In the genomic region with DNA sequence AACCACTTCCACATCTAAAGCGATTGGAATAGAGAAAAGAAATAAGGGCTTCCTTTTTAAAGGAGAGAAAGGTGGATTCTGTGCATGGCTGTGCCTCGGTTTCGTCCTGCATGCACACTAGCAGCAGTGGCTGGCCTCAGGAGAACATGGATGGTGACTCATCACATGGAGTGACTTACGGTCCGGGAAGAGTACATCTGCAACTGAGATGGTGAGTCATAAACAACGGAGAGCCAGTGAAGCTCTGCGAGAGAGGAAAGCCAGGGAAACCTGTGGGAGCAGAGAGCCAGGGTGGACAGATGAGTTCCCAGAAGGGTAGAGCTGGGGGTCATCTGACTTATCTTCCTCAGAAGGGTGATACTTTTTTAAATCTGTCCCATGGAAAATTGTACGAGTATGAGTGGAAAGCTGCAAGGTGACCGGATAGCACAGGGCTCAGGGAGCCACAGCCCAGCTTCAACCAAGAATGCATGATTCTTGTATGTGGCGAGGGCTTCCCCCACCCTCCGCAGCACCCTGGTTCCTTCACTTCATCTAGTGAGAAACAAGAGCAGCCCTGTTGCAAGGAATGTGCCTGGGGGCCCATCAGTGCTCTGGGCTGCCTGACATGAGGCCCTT, we compare ENCODE assay signal across 9 cellular contexts.
DNase-seq lines count a peak whose midpoint lies in the region; ATAC-seq and TF ChIP-seq lines count a peak whose summit lies in the region.
"Had no signal": no experiment of that assay in that cellular context is flagged by ENCODE, and none has a peak within 500 bp of the region (broad histone marks: within the 10 kb centered on the region; RNA-seq: fewer than 3 reads in every experiment).

No MANE protein-coding gene starts in this region.

- H3K4me1 Mint-ChIP-seq in H9, result 0 out of 4 replicates have a peak, but pooled peaks cover 0 to 3% of the 10 kb centered on the region in 2 experiments

- no peak overlapping the region for H2BK20ac ChIP-seq in H9 (ENCODE audit: low read depth, low read length, poor library complexity, severe bottlenecking)

- H3K4me3 Mint-ChIP-seq in H9, result no peak overlapping the region

- DNase-seq in DMS53 treated with DMSO at 0.1 percent for 48 hours (lab: John Stamatoyannopoulos, UW; ENCODE audit: unreplicated experiment) (peak; percentile 97), SJSA1 (ENCODE audit: low read depth in 1 of 2, low spot score in 2 of 2) (peak; percentile 85 to 92), foreskin keratinocyte (peak; percentile 83 to 92), sciatic nerve (ENCODE audit: low spot score) (no peak), H9 (no peak), COR-L47 (lab: John Stamatoyannopoulos, UW) (no peak), DMS153 treated with DMSO at 0.1 percent for 48 hours (lab: John Stamatoyannopoulos, UW; ENCODE audit: unreplicated experiment) (no peak)

- H3K18ac ChIP-seq in H9 (ENCODE audit: insufficient read length, low read depth, low read length), result no peak overlapping the region

- peaks cover 3% of the 10 kb centered on the region for H3K23me2 ChIP-seq in H9 (ENCODE audit: insufficient read length, low read depth, low read length, poor library complexity, severe bottlenecking)

- H3K79me1 ChIP-seq in H9 (ENCODE audit: insufficient read depth, low read depth, low read length, poor library complexity, severe bottlenecking), result no peaks in the 10 kb centered on the region

- TF ChIP-seq CTCF in foreskin keratinocyte (conservative IDR thresholded peaks at IDR 0.05), result no peak
- TF ChIP-seq CTCF in H9 (conservative IDR thresholded peaks at IDR 0.05), result no peak

- H3K9me3 Mint-ChIP-seq in H9, result no peaks in the 10 kb centered on the region; a peak in 1 of 5 replicates

- no peak overlapping the region for H3K4me3 ChIP-seq in SJSA1
- H3K4me3 ChIP-seq: GM12878 had no signal

- no peak overlapping the region for H2BK120ac ChIP-seq in H9 (ENCODE audit: low read depth, low read length, poor library complexity, severe bottlenecking)

- H4K20me1 ChIP-seq in H9 (ENCODE audit: control insufficient read depth, insufficient read depth, insufficient read length), result no peaks in the 10 kb centered on the region

- no peak overlapping the region for H2AK5ac ChIP-seq in H9 (ENCODE audit: insufficient read length, low read length)

- H2BK12ac ChIP-seq in H9 (ENCODE audit: insufficient read length, low read depth, low read length), result no peak overlapping the region

- H4K8ac ChIP-seq in H9 (replicated peaks; ENCODE audit: insufficient read length, low read depth, low read length), result no peak overlapping the region

- H3K79me2 ChIP-seq in H9 (ENCODE audit: insufficient read depth, low read length), result no peaks in the 10 kb centered on the region

- no peak overlapping the region for H3K56ac ChIP-seq in H9 (ENCODE audit: insufficient read length, low read depth, low read length)

- H2AFZ ChIP-seq in H9 (ENCODE audit: low read length), result no peak overlapping the region

- intact Hi-C loops in sciatic nerve (cut with DNase I), result no loop called here

- H3K4me1 ChIP-seq in SJSA1 (replicated peaks), result peaks cover 52% of the 10 kb centered on the region
- peaks cover 15% of the 10 kb centered on the region for H3K4me1 ChIP-seq in foreskin keratinocyte
- H3K4me1 ChIP-seq in H9 (ENCODE audit: insufficient read depth, low read length), result no peaks in the 10 kb centered on the region

- peak; percentile 93 for ATAC-seq in foreskin keratinocyte
- peak; percentile 43 for ATAC-seq in sciatic nerve
- ATAC-seq in HG03571 (IDR thresholded peaks at IDR 0.05; ENCODE audit: unreplicated experiment), result no peak
- ATAC-seq: GM12878 had no signal

- H2BK15ac ChIP-seq in H9 (ENCODE audit: low read depth, low read length), result no peak overlapping the region

- H4K91ac ChIP-seq in H9 (ENCODE audit: insufficient read length, low read depth, low read length), result no peak overlapping the region

- H2BK5ac ChIP-seq in H9 (ENCODE audit: insufficient read length, low read length), result no peak overlapping the region

- no peaks in the 10 kb centered on the region for H3K27me3 Mint-ChIP-seq in H9 (ENCODE audit: low read depth)

- H3K23ac ChIP-seq in H9 (ENCODE audit: insufficient read length, low read depth, low read length), result no peak overlapping the region

- H3K14ac ChIP-seq in H9 (ENCODE audit: insufficient read depth, low read length), result no peak overlapping the region

- no peaks in the 10 kb centered on the region; a peak in 1 of 7 replicates for H3K36me3 Mint-ChIP-seq in H9 (ENCODE audit: insufficient read depth in 1 of 3, low read depth in 3 of 3)

- no peak overlapping the region for H3K4ac ChIP-seq in H9 (ENCODE audit: low read depth, low read length)

- no peak overlapping the region for H3T11ph ChIP-seq in H9 (ENCODE audit: low read length)

- no peaks in the 10 kb centered on the region for H3K36me3 ChIP-seq in SJSA1

- no peak overlapping the region for H4K5ac ChIP-seq in H9 (ENCODE audit: insufficient read length, low read depth, low read length)

- H3K27ac ChIP-seq in SJSA1 (peak overlapping the region; percentile 45), foreskin keratinocyte (peak overlapping the region; percentile 50), H9 (ENCODE audit: insufficient read length, low read depth, low read length) (no peak overlapping the region)

- H3K9ac ChIP-seq in H9 (ENCODE audit: extremely low read depth, insufficient read length, low read length), result no peak overlapping the region

- no CpG with 5 or more reads among the region's 11 CpGs for WGBS in H9 (ENCODE audit: extremely low coverage, insufficient read length, low lambda C conversion rate)

- H3K4me2 ChIP-seq in H9 (ENCODE audit: insufficient read depth, insufficient read length, low read length), result no peak overlapping the region

- H3K27me3 ChIP-seq in SJSA1 (replicated peaks) (no peaks in the 10 kb centered on the region), foreskin keratinocyte (no peaks in the 10 kb centered on the region), H9 (ENCODE audit: insufficient read depth, low read length) (no peaks in the 10 kb centered on the region; the same call in 1 of the 2 replicates)

- peak overlapping the region in 1 of 3 experiments; percentile 41; a peak in 1 of 7 replicates for H3K27ac Mint-ChIP-seq in H9

- H3K9me3 ChIP-seq in SJSA1 (replicated peaks) (no peaks in the 10 kb centered on the region), H9 (ENCODE audit: control insufficient read depth, low read depth, low read length) (no peaks in the 10 kb centered on the region)

Comparison
In these comparisons a context has a peak if more than half of its experiments do, and no peak if none do; other contexts are left out.
1. DNase-seq: peak in DMS53 treated with DMSO at 0.1 percent for 48 hours (single experiment), SJSA1 (2 of 2) and foreskin keratinocyte (2 of 2); none in sciatic nerve (single experiment), H9 (single experiment), COR-L47 (single experiment) and DMS153 treated with DMSO at 0.1 percent for 48 hours (single experiment).